Comparison of ENCODE assay signal across 2 cellular contexts in genomic region chr4:3487861-3488260, GRCh38.
TF ChIP-seq lines count a peak whose summit lies in the region.

No MANE protein-coding gene starts in this region.

TF ChIP-seq in HepG2, 621 proteins besides CTCF, POLR2A, EP300 and RAD21:
- TF ChIP-seq HNRNPL (IDR thresholded peaks at IDR 0.05; ENCODE audit: low read depth, low read length) = 0 out of 2 replicates have a peak, but pooled peaks have one; percentile 30
- TF ChIP-seq ZNF441 (CRISPR knock-in tag; IDR thresholded peaks at IDR 0.05; ENCODE audit: borderline replicate concordance) = no peak
- no peak for TF ChIP-seq MIXL1 (CRISPR knock-in tag; IDR thresholded peaks at IDR 0.05)
- no peak for TF ChIP-seq ZNF503 (CRISPR knock-in tag; IDR thresholded peaks at IDR 0.05)

TF ChIP-seq in WTC11, 78 proteins besides CTCF, POLR2A, EP300 and RAD21:
- TF ChIP-seq GTF2I (CRISPR knock-in tag; conservative IDR thresholded peaks at IDR 0.05) = no peak
- TF ChIP-seq ZNF138 (CRISPR knock-in tag; conservative IDR thresholded peaks at IDR 0.05) = no peak
- TF ChIP-seq KAT7 (CRISPR knock-in tag; IDR thresholded peaks at IDR 0.05; ENCODE audit: borderline replicate concordance) = no peak
- no peak for TF ChIP-seq ZNF263 (CRISPR knock-in tag; IDR thresholded peaks at IDR 0.05; ENCODE audit: low read depth)
- TF ChIP-seq ESRRA (CRISPR knock-in tag; IDR thresholded peaks at IDR 0.05; ENCODE audit: borderline replicate concordance) = no peak
- TF ChIP-seq TCF7 (CRISPR knock-in tag; IDR thresholded peaks at IDR 0.05; ENCODE audit: low read depth) = no peak
- TF ChIP-seq ERG (CRISPR knock-in tag; IDR thresholded peaks at IDR 0.05) = no peak
- TF ChIP-seq RELA (CRISPR knock-in tag; IDR thresholded peaks at IDR 0.05; ENCODE audit: borderline replicate concordance) = no peak
- no peak for TF ChIP-seq ZMAT4 (CRISPR knock-in tag; IDR thresholded peaks at IDR 0.05)
TF ChIP-seq in WTC11: peak in this region for 0.
